ENCODE assay signal across 1 cellular context in genomic region chr18:48636436-48636835, GRCh38.
TF ChIP-seq lines count a peak whose summit lies in the region.

No MANE protein-coding gene starts in this region.

TF ChIP-seq in SK-N-SH treated with all-trans-retinoic acid at 6 μM for 48 hours, 23 proteins besides CTCF, POLR2A, EP300 and RAD21 (continued from another document):
- TF ChIP-seq CSRNP3 (CRISPR knock-in tag; IDR thresholded peaks at IDR 0.05) = no peak
